In the genomic region with DNA sequence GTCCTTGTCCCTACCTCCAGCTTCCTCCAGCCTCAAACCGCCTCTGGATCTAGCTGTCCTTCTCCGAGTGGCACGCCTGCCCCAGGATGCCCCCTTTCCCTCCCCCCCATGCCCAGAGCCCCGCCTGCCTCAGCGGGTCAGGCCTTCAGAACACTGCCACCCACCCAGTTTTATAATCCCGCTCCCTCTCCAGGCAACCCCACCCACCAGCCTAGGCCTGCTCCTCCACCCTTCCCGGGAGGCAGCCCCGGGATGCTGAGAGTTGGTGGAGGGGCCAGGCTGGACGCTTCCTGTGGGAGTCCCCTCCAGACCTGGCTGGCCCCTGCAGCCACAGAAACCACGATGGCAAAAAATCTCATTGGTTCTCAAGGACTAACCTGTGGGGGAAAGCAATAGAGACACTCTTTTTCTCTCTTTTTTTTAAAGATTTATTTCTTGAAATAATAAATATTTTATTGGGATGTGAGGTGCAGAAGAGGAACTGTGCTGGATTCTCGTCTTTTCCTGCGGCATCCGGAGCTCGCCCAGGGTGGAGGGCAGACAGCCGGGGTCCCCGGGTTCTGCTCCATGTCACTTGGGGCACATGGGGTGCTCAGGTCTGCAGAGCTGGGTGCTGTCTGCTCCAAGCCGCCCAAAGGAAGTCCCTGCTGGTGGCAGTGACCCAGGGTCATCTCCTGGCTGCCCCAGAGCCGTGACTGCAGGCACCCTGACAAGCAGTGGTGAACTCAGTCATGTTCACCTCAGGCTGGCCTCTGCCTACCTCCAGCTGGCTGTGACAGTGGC, we compare ENCODE assay signal across 1 cellular context.
TF ChIP-seq lines count a peak whose summit lies in the region.

No MANE protein-coding gene starts in this region.

TF ChIP-seq in HEK293, 187 proteins besides CTCF, POLR2A, EP300 and RAD21 (continued from another document):
- TF ChIP-seq, protein P1, sequence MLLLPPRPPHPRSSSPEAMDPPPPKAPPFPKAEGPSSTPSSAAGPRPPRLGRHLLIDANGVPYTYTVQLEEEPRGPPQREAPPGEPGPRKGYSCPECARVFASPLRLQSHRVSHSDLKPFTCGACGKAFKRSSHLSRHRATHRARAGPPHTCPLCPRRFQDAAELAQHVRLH (tag by site-specific recombination; IDR thresholded peaks at IDR 0.05): no peak
- no peak for TF ChIP-seq ZNF76 (tag by site-specific recombination; IDR thresholded peaks at IDR 0.05; ENCODE audit: borderline replicate concordance, low read depth)
- TF ChIP-seq, protein P2, sequence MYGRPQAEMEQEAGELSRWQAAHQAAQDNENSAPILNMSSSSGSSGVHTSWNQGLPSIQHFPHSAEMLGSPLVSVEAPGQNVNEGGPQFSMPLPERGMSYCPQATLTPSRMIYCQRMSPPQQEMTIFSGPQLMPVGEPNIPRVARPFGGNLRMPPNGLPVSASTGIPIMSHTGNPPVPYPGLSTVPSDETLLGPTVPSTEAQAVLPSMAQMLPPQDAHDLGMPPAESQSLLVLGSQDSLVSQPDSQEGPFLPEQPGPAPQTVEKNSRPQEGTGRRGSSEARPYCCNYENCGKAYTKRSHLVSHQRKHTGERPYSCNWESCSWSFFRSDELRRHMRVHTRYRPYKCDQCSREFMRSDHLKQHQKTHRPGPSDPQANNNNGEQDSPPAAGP (tag by site-specific recombination; IDR thresholded peaks at IDR 0.05): peak; percentile 38; the same call in 1 of the 2 replicates
- TF ChIP-seq, protein P3, sequence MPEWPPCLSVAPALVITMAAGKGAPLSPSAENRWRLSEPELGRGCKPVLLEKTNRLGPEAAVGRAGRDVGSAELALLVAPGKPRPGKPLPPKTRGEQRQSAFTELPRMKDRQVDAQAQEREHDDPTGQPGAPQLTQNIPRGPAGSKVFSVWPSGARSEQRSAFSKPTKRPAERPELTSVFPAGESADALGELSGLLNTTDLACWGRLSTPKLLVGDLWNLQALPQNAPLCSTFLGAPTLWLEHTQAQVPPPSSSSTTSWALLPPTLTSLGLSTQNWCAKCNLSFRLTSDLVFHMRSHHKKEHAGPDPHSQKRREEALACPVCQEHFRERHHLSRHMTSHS (tag by site-specific recombination; IDR thresholded peaks at IDR 0.05): no peak
TF ChIP-seq in HEK293: peak in this region for 5.
